ENCODE assay signal across 8 cellular contexts in genomic region chr17:62479895-62480253, GRCh38. TPM values are rescaled to one million over a fixed set of nuclear protein-coding genes. Genes with fewer than 3 reads are reported as not detected.
DNase-seq lines count a peak whose midpoint lies in the region; ATAC-seq and TF ChIP-seq lines count a peak whose summit lies in the region.
"Not testable (repeated sequence)": the region's sequence is repeated elsewhere in the genome, so short reads cannot be mapped to it uniquely, and the experiment has no call there.

No MANE protein-coding gene starts in this region.

- H3K4me1 ChIP-seq in SJSA1 (replicated peaks); liver (ENCODE audit: control insufficient read depth in 4 of 4, insufficient read depth in 4 of 4, low read length in 3 of 4); parathyroid adenoma: not testable (repeated sequence)
- H3K4me1 ChIP-seq in upper lobe of left lung: peaks cover 22 to 47% (median 27%) of the 10 kb centered on the region in 4 donors

- TF ChIP-seq POLR2A in upper lobe of left lung (IDR thresholded peaks at IDR 0.05): not testable (repeated sequence)

- H3K9ac ChIP-seq in liver (ENCODE audit: low read depth in 1 of 2, low read length in 2 of 2) (peak overlapping the region; percentile 60 to 75), parathyroid adenoma (peak overlapping the region; percentile 77)

- not testable (repeated sequence) for H3K27me3 ChIP-seq in SJSA1 (replicated peaks); liver (ENCODE audit: control insufficient read depth in 4 of 4, insufficient read depth in 4 of 4, low read length in 3 of 4); parathyroid adenoma (ENCODE audit: control insufficient read depth, insufficient read depth, low read length); upper lobe of left lung

- peaks cover 25% of the 10 kb centered on the region for H3K79me2 ChIP-seq in parathyroid adenoma

- peak overlapping the region; percentile 77 for H3K4me2 ChIP-seq in parathyroid adenoma (ENCODE audit: low read length)

- TF ChIP-seq EP300 in upper lobe of left lung (IDR thresholded peaks at IDR 0.05): not testable (repeated sequence)

- peak overlapping the region; percentile 66 for H2AFZ ChIP-seq in parathyroid adenoma

- H3K27ac ChIP-seq in SJSA1 (peak overlapping the region; percentile 92), epithelial cell of prostate (peak overlapping the region; percentile 68), liver (ENCODE audit: low read depth in 1 of 2, low read length in 2 of 2) (peak overlapping the region; percentile 63 to 67), parathyroid adenoma (peak overlapping the region; percentile 86), upper lobe of left lung (peak overlapping the region; percentile 93 to 99 (median 95))

- CTCF ChIA-PET in Calu3 (lab: Charles Lee): not testable (repeated sequence)

- H3K27me3 Mint-ChIP-seq in Calu3 (ENCODE audit: unreplicated experiment); activated naive CD8-positive, alpha-beta T cell treated with anti-CD3 and anti-CD28 coated beads, Interleukin-2, amount 50 U/mL, for 24 hours: not testable (repeated sequence)

- not testable (repeated sequence) for H3K9me3 ChIP-seq in SJSA1 (replicated peaks); liver (ENCODE audit: control insufficient read depth in 4 of 4, low read length in 3 of 4); parathyroid adenoma (ENCODE audit: control insufficient read depth, low read length); upper lobe of left lung

- not testable (repeated sequence) for ATAC-seq in activated naive CD8-positive, alpha-beta T cell treated with anti-CD3 and anti-CD28 coated beads, Interleukin-2, amount 50 U/mL, for 24 hours; upper lobe of left lung (ENCODE audit: low FRiP score in 2 of 2)

- H3K27ac Mint-ChIP-seq in Calu3 (ENCODE audit: unreplicated experiment): peak overlapping the region; percentile 87
- H3K27ac Mint-ChIP-seq in activated naive CD8-positive, alpha-beta T cell treated with anti-CD3 and anti-CD28 coated beads, Interleukin-2, amount 50 U/mL, for 24 hours: peak overlapping the region; percentile 97

- not testable (repeated sequence) for H3K36me3 Mint-ChIP-seq in Calu3 (ENCODE audit: insufficient read depth, unreplicated experiment)
- H3K36me3 Mint-ChIP-seq in activated naive CD8-positive, alpha-beta T cell treated with anti-CD3 and anti-CD28 coated beads, Interleukin-2, amount 50 U/mL, for 24 hours (ENCODE audit: low read depth): peaks cover 19% of the 10 kb centered on the region

- intact Hi-C loops in Calu3 (cut with micrococcal nuclease; ENCODE audit: unreplicated experiment): not testable (repeated sequence)

- 7% methylated on average over 5 of the region's 5 CpGs for WGBS in liver
- 5 to 7% methylated on average over 5 of the region's 5 CpGs for WGBS in upper lobe of left lung, 2 donors

- TF ChIP-seq CTCF in Calu3 (IDR thresholded peaks at IDR 0.05; ENCODE audit: unreplicated experiment); liver (IDR thresholded peaks at IDR 0.05; ENCODE audit: low read depth, low read length, missing input control); parathyroid adenoma (IDR thresholded peaks at IDR 0.05); upper lobe of left lung (IDR thresholded peaks at IDR 0.05): not testable (repeated sequence)

- not testable (repeated sequence) for TF ChIP-seq RAD21 in liver (IDR thresholded peaks at IDR 0.05)

- H3K4me3 Mint-ChIP-seq in Calu3 (ENCODE audit: low read depth, unreplicated experiment): peak overlapping the region; percentile 75
- H3K4me3 Mint-ChIP-seq in activated naive CD8-positive, alpha-beta T cell treated with anti-CD3 and anti-CD28 coated beads, Interleukin-2, amount 50 U/mL, for 24 hours: peak overlapping the region; percentile 94

- BruUV-seq in Calu3 (replicated peaks; lab: Mats Ljungman, UMichigan): TSS peak; percentile 56

- H3K4me3 ChIP-seq in SJSA1 (peak overlapping the region; percentile 65), liver (ENCODE audit: low read depth in 1 of 3, low read length in 3 of 3) (peak overlapping the region; percentile 35 to 89 (median 72)), parathyroid adenoma (ENCODE audit: low read depth, low read length) (peak overlapping the region; percentile 63), upper lobe of left lung (peak overlapping the region; percentile 48 to 88 (median 80))

- H3K36me3 ChIP-seq in SJSA1 (peaks cover 33% of the 10 kb centered on the region), upper lobe of left lung (peaks cover 0 to 13% (median 9%) of the 10 kb centered on the region in 4 donors)
- H3K36me3 ChIP-seq in liver (ENCODE audit: control insufficient read depth in 4 of 4, insufficient read depth in 3 of 4, low read depth in 1 of 4, low read length in 3 of 4); parathyroid adenoma (ENCODE audit: control insufficient read depth, insufficient read depth, low read length): not testable (repeated sequence)

- H3K9me3 Mint-ChIP-seq in Calu3 (ENCODE audit: low read depth, unreplicated experiment); activated naive CD8-positive, alpha-beta T cell treated with anti-CD3 and anti-CD28 coated beads, Interleukin-2, amount 50 U/mL, for 24 hours: not testable (repeated sequence)

- H3K4me1 Mint-ChIP-seq in Calu3 (ENCODE audit: low read depth, unreplicated experiment): not testable (repeated sequence)
- H3K4me1 Mint-ChIP-seq in activated naive CD8-positive, alpha-beta T cell treated with anti-CD3 and anti-CD28 coated beads, Interleukin-2, amount 50 U/mL, for 24 hours: peaks cover 38% of the 10 kb centered on the region

- DNase-seq in Calu3; SJSA1 (ENCODE audit: low read depth in 1 of 2, low spot score in 2 of 2); activated naive CD8-positive, alpha-beta T cell treated with anti-CD3 and anti-CD28 coated beads, Interleukin-2, amount 50 U/mL, for 24 hours; epithelial cell of prostate (ENCODE audit: low read depth, low spot score); upper lobe of left lung: not testable (repeated sequence)
- peak; percentile 33 to 35 for DNase-seq in Kasumi-1 (lab: John Stamatoyannopoulos, UW)

RNA-seq across cellular contexts. Expression of gene TLK2, which starts 1.2 kb away (rescaled TPM):
- 25.1 and 26.3 TPM in 2 replicates for total RNA-seq in Calu3 (2022)
- 60.7 and 65.9 TPM in 2 replicates for total RNA-seq in SJSA1 (2014; rRNA removed; shearing (Covaris generic))
- 10 to 100 TPM; 23.5 to 25.8 TPM for total RNA-seq in liver
- polyA plus RNA-seq in liver: 1 to 10 TPM; 4.2 to 6.0 TPM
- total RNA-seq in upper lobe of left lung: 10 to 100 TPM; 36.6 to 57.6 (median 44.9) TPM

RNA-seq across cellular contexts. Expression of gene METTL2A, which starts 56.2 kb away (rescaled TPM):
- total RNA-seq in Calu3 (2022) (16.5 and 21.3 TPM in 2 replicates), liver (10 to 100 TPM; 12.1 to 14.1 TPM), upper lobe of left lung (10 to 100 TPM in 4 of 6 donors, 1 to 10 TPM in 2; 7.3 to 20.2 (median 15.4) TPM)
- total RNA-seq in SJSA1 (2014; rRNA removed; shearing (Covaris generic)): 18.9 and 29.9 TPM in 2 replicates
- 1 to 10 TPM; 6.3 TPM for polyA plus RNA-seq in liver
